8 cellular contexts compared by ENCODE assay signal in the genomic region with DNA sequence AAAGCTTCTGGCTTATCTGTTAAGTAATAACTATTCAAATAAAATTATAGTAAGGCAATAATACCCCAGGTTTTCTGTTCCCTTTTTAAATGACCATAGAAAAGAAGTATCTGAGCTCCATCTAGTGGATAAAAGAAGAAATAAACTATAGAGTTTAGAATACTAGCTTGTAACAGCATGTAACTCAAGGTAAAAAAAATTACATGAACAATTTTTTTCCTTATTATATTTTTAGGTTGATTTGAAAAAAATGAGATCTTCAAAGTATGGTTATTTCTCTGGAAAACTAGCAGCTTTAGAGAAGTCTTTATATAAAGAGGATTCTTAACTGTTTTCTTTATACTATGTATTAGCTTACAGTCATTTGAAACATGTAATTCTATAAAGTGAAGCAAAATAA. TPM values are rescaled to one million over a fixed set of nuclear protein-coding genes. Genes with fewer than 3 reads are reported as not detected.
DNase-seq lines count a peak whose midpoint lies in the region; ATAC-seq and TF ChIP-seq lines count a peak whose summit lies in the region.

No MANE protein-coding gene starts in this region.

- H3K27ac ChIP-seq in RWPE2 (ENCODE audit: poor library complexity, severe bottlenecking): no peak overlapping the region
- no peak overlapping the region for H3K27ac ChIP-seq in fibroblast of lung (ENCODE audit: insufficient read depth, low read length)
- no peak overlapping the region for H3K27ac ChIP-seq in prostate gland

- DNase-seq in GM04504 (ENCODE audit: low read depth) (peak; percentile 1), HCEC 1CT (peak; percentile 71), LoVo (ENCODE audit: low spot score) (peak; percentile 71), RWPE2 (ENCODE audit: low spot score) (no peak), fibroblast of lung (ENCODE audit: low read depth in 2 of 2) (peak; percentile 37 to 75), prostate gland (ENCODE audit: low spot score) (no peak), cortex of kidney (lab: John Stamatoyannopoulos, UW) (no peak)

- TF ChIP-seq CTCF in RWPE2 (IDR thresholded peaks at IDR 0.05; ENCODE audit: poor library complexity, severe bottlenecking) (peak; percentile 86), fibroblast of lung (conservative IDR thresholded peaks at IDR 0.05 in 1 of 2, IDR thresholded peaks at IDR 0.05 in 1 of 2; ENCODE audit: low read depth in 1 of 2, low read length in 2 of 2) (peak in 1 of 2 donors; percentile 25), prostate gland (IDR thresholded peaks at IDR 0.05) (peak in 3 of 4 experiments; percentile 47 to 59 (median 47))

- no peak overlapping the region for H3K4me2 ChIP-seq in fibroblast of lung (ENCODE audit: extremely low read depth, insufficient read depth, low read length)

- H3K36me3 ChIP-seq in RWPE2 (ENCODE audit: low read depth) (peaks cover 98% of the 10 kb centered on the region), fibroblast of lung (ENCODE audit: control insufficient read depth, insufficient read depth, low read length) (no peaks in the 10 kb centered on the region), prostate gland (no peaks in the 10 kb centered on the region)

- TF ChIP-seq POLR2A in prostate gland (IDR thresholded peaks at IDR 0.05): no peak

- intact Hi-C loops in prostate gland (cut with DNase I): no loop called here

- no peak overlapping the region for H3K9ac ChIP-seq in fibroblast of lung (ENCODE audit: insufficient read depth, low read length)

- no peaks in the 10 kb centered on the region for H3K27me3 ChIP-seq in RWPE2 (ENCODE audit: insufficient read depth, poor library complexity, severe bottlenecking)
- H3K27me3 ChIP-seq in fibroblast of lung (ENCODE audit: control insufficient read depth, insufficient read depth, low read length): no peaks in the 10 kb centered on the region
- H3K27me3 ChIP-seq in prostate gland (replicated peaks; ENCODE audit: insufficient read depth): no peaks in the 10 kb centered on the region

- H3K9me3 ChIP-seq in RWPE2 (ENCODE audit: severe bottlenecking) (no peaks in the 10 kb centered on the region), fibroblast of lung (ENCODE audit: control insufficient read depth, insufficient read depth, low read depth, low read length) (no peaks in the 10 kb centered on the region), prostate gland (no peaks in the 10 kb centered on the region)

- ATAC-seq in RWPE2 (ENCODE audit: low read depth) (peak; percentile 62; the same call in 1 of the 3 replicates), esophagus mucosa (no peak)

- no peaks in the 10 kb centered on the region for H3K79me2 ChIP-seq in fibroblast of lung (ENCODE audit: control insufficient read depth, insufficient read depth, low read length)

- H2AFZ ChIP-seq in fibroblast of lung (ENCODE audit: low read length): no peak overlapping the region

- H3K4me3 ChIP-seq in RWPE2 (ENCODE audit: severe bottlenecking) (no peak overlapping the region), fibroblast of lung (replicated peaks in 1 of 4; ENCODE audit: control extremely low read depth in 1 of 4, insufficient read depth in 1 of 4, low read depth in 3 of 4, low read length in 4 of 4) (no peak overlapping the region), prostate gland (no peak overlapping the region)

- H3K4me1 ChIP-seq in RWPE2 (ENCODE audit: insufficient read depth, poor library complexity, severe bottlenecking): no peaks in the 10 kb centered on the region
- no peaks in the 10 kb centered on the region for H3K4me1 ChIP-seq in fibroblast of lung (ENCODE audit: control insufficient read depth, extremely low read depth, insufficient read depth, low read length)
- H3K4me1 ChIP-seq in prostate gland (replicated peaks): no peaks in the 10 kb centered on the region

- H4K20me1 ChIP-seq in fibroblast of lung (ENCODE audit: control insufficient read depth, extremely low read depth, insufficient read depth, low read length): no peaks in the 10 kb centered on the region

RNA-seq across cellular contexts. Expression of gene NCKAP1, which starts 58.1 kb away (rescaled TPM):
- 106 and 141 TPM in 2 replicates for total RNA-seq in fibroblast of lung
- polyA plus RNA-seq in fibroblast of lung: 185 and 219 TPM in 2 replicates
- 80.6 and 87.8 TPM in 2 replicates for polyA plus RNA-seq in fibroblast of lung (2012)
- polyA minus RNA-seq in fibroblast of lung (ENCODE audit: low replicate concordance): 10.6 and 22.1 TPM in 2 replicates
- 100 to 1,000 TPM in 1 of 2 donors, 10 to 100 TPM in 1; 81.7 to 116 TPM for total RNA-seq in prostate gland
- 121 TPM for total RNA-seq in esophagus mucosa

Comparison
In these comparisons a context has a peak if more than half of its experiments do, and no peak if none do; other contexts are left out.
1. DNase-seq: peak in GM04504 (single experiment), HCEC 1CT (single experiment), LoVo (single experiment) and fibroblast of lung (2 of 2); none in RWPE2 (single experiment), prostate gland (single experiment) and cortex of kidney (single experiment).